ENCODE assay signal across 22 cellular contexts in genomic region chr20:10632681-10633509, GRCh38. TPM values are rescaled to one million over a fixed set of nuclear protein-coding genes. Genes with fewer than 3 reads are reported as not detected.
DNase-seq lines count a peak whose midpoint lies in the region; ATAC-seq and TF ChIP-seq lines count a peak whose summit lies in the region.
"Had no signal": no experiment of that assay in that cellular context is flagged by ENCODE, and none has a peak within 500 bp of the region (broad histone marks: within the 10 kb centered on the region; RNA-seq: fewer than 3 reads in every experiment).

No MANE protein-coding gene starts in this region.

- H3K4me3 Mint-ChIP-seq in activated T-helper 17 cell treated with anti-CD3 and anti-CD28 coated beads, Interleukin-2, amount 50 U/mL, for 72 hours = no peak overlapping the region
- no peak overlapping the region for H3K4me3 Mint-ChIP-seq in naive thymus-derived CD8-positive, alpha-beta T cell
- H3K4me3 Mint-ChIP-seq: activated CD4-positive, alpha-beta memory T cell treated with anti-CD3 and anti-CD28 coated beads for 36 hours; CD8-positive, alpha-beta memory T cell had no signal

- peak overlapping the region; percentile 43 for H3K4me2 ChIP-seq in smooth muscle cell

- H3K79me2 ChIP-seq in smooth muscle cell (ENCODE audit: low read depth) = peaks cover 3% of the 10 kb centered on the region
- H3K79me2 ChIP-seq: parathyroid adenoma had no signal

- DNase-seq in EL (peak; percentile 71), esophagus squamous epithelium (lab: John Stamatoyannopoulos, UW) (no peak), smooth muscle cell (lab: John Stamatoyannopoulos, UW; ENCODE audit: unreplicated experiment) (no peak), NCI-H128 (lab: John Stamatoyannopoulos, UW; ENCODE audit: unreplicated experiment) (no peak)
- DNase-seq in naive thymus-derived CD8-positive, alpha-beta T cell = no peak
- DNase-seq: activated CD4-positive, alpha-beta memory T cell treated with anti-CD3 and anti-CD28 coated beads for 36 hours; activated effector memory CD4-positive, alpha-beta T cell treated with anti-CD3 and anti-CD28 coated beads, Interleukin-2, amount 50 U/mL, for 16 hours; adrenal gland; CD8-positive, alpha-beta memory T cell; gastrocnemius medialis; hypothalamus; KG1; lower lobe of right lung; NCI-H2029; NCI-H226; NCI-H774; uterus had no signal

- intact Hi-C loops in esophagus squamous epithelium (cut with DNase I) = no loop called here

- peaks cover 0 to 4% (median 0%) of the 10 kb centered on the region in 3 donors for H3K36me3 ChIP-seq in esophagus squamous epithelium
- H3K36me3 ChIP-seq in smooth muscle cell (ENCODE audit: low read depth) = no peaks in the 10 kb centered on the region
- H3K36me3 ChIP-seq: adrenal gland, cardiac muscle cell, gastrocnemius medialis, lower lobe of right lung, uterus had no signal

- POLR2A ChIA-PET in naive thymus-derived CD8-positive, alpha-beta T cell (lab: Charles Lee) = no interaction called here

- H3K4me3 ChIP-seq in esophagus squamous epithelium (no peak overlapping the region), smooth muscle cell (no peak overlapping the region)
- H3K4me3 ChIP-seq: adrenal gland, cardiac muscle cell, gastrocnemius medialis, lower lobe of right lung, uterus had no signal

- 28 to 51% methylated on average over 12 of the region's 13 CpGs for WGBS in esophagus squamous epithelium, 2 donors
- WGBS in smooth muscle cell (ENCODE audit: low lambda C conversion rate) = 50% methylated on average over 13 of the region's 13 CpGs

- peaks cover 18% of the 10 kb centered on the region for H3F3A ChIP-seq in smooth muscle cell (ENCODE audit: low read depth)

- peak overlapping the region; percentile 82 to 99 (median 90) for H3K27ac ChIP-seq in esophagus squamous epithelium
- peak overlapping the region; percentile 30 for H3K27ac ChIP-seq in smooth muscle cell (ENCODE audit: low read depth)
- H3K27ac ChIP-seq: adrenal gland, cardiac muscle cell, gastrocnemius medialis, lower lobe of right lung, parathyroid adenoma, uterus had no signal

- H3K36me3 Mint-ChIP-seq in activated T-helper 17 cell treated with anti-CD3 and anti-CD28 coated beads, Interleukin-2, amount 50 U/mL, for 72 hours (ENCODE audit: low read depth) = no peaks in the 10 kb centered on the region
- H3K36me3 Mint-ChIP-seq in naive thymus-derived CD8-positive, alpha-beta T cell = peaks cover 0 to 5% (median 0%) of the 10 kb centered on the region in 3 donors
- H3K36me3 Mint-ChIP-seq: activated CD4-positive, alpha-beta memory T cell treated with anti-CD3 and anti-CD28 coated beads for 36 hours; CD8-positive, alpha-beta memory T cell had no signal

- no peak for ATAC-seq in activated T-helper 17 cell treated with anti-CD3 and anti-CD28 coated beads, Interleukin-2, amount 50 U/mL, for 72 hours (replicated peaks)
- no peak for ATAC-seq in naive thymus-derived CD8-positive, alpha-beta T cell
- ATAC-seq in GM21737 (IDR thresholded peaks at IDR 0.05; ENCODE audit: unreplicated experiment) = no peak
- ATAC-seq: gastrocnemius medialis, lower lobe of right lung, sciatic nerve had no signal

- H3K4me1 Mint-ChIP-seq in activated T-helper 17 cell treated with anti-CD3 and anti-CD28 coated beads, Interleukin-2, amount 50 U/mL, for 72 hours = no peaks in the 10 kb centered on the region
- H3K4me1 Mint-ChIP-seq in naive thymus-derived CD8-positive, alpha-beta T cell = peaks cover 0 to 23% (median 0%) of the 10 kb centered on the region in 4 donors
- H3K4me1 Mint-ChIP-seq: CD8-positive, alpha-beta memory T cell had no signal

- no peak overlapping the region for H2AFZ ChIP-seq in smooth muscle cell (ENCODE audit: low read depth)
- H2AFZ ChIP-seq: parathyroid adenoma had no signal

- TF ChIP-seq CTCF in esophagus squamous epithelium (IDR thresholded peaks at IDR 0.05) (no peak), smooth muscle cell (IDR thresholded peaks at IDR 0.05; ENCODE audit: borderline replicate concordance, insufficient read depth, poor library complexity, severe bottlenecking) (no peak)

- H3K27ac Mint-ChIP-seq in activated T-helper 17 cell treated with anti-CD3 and anti-CD28 coated beads, Interleukin-2, amount 50 U/mL, for 72 hours = peak overlapping the region; percentile 36
- H3K27ac Mint-ChIP-seq in naive thymus-derived CD8-positive, alpha-beta T cell = no peak overlapping the region
- H3K27ac Mint-ChIP-seq: activated CD4-positive, alpha-beta memory T cell treated with anti-CD3 and anti-CD28 coated beads for 36 hours had no signal

- H3K27me3 ChIP-seq in esophagus squamous epithelium (no peaks in the 10 kb centered on the region), smooth muscle cell (ENCODE audit: low read depth) (no peaks in the 10 kb centered on the region)
- H3K27me3 ChIP-seq: adrenal gland, cardiac muscle cell, gastrocnemius medialis, uterus had no signal

- H4K20me1 ChIP-seq in smooth muscle cell (ENCODE audit: low read depth) = peaks cover 9% of the 10 kb centered on the region

- H3K9me3 ChIP-seq in esophagus squamous epithelium (no peaks in the 10 kb centered on the region), smooth muscle cell (replicated peaks; ENCODE audit: low read depth) (no peaks in the 10 kb centered on the region)
- H3K9me3 ChIP-seq: adrenal gland, gastrocnemius medialis, lower lobe of right lung, uterus had no signal

- H3K9ac ChIP-seq in smooth muscle cell (ENCODE audit: low read depth) = no peak overlapping the region
- H3K9ac ChIP-seq: parathyroid adenoma had no signal

- no peak for TF ChIP-seq POLR2A in esophagus squamous epithelium (IDR thresholded peaks at IDR 0.05)

- no peaks in the 10 kb centered on the region for H3K27me3 Mint-ChIP-seq in activated T-helper 17 cell treated with anti-CD3 and anti-CD28 coated beads, Interleukin-2, amount 50 U/mL, for 72 hours
- no peaks in the 10 kb centered on the region for H3K27me3 Mint-ChIP-seq in naive thymus-derived CD8-positive, alpha-beta T cell
- H3K27me3 Mint-ChIP-seq: activated CD4-positive, alpha-beta memory T cell treated with anti-CD3 and anti-CD28 coated beads for 36 hours; CD8-positive, alpha-beta memory T cell had no signal

- H3K9me3 Mint-ChIP-seq in activated T-helper 17 cell treated with anti-CD3 and anti-CD28 coated beads, Interleukin-2, amount 50 U/mL, for 72 hours = no peaks in the 10 kb centered on the region
- no peaks in the 10 kb centered on the region for H3K9me3 Mint-ChIP-seq in naive thymus-derived CD8-positive, alpha-beta T cell
- H3K9me3 Mint-ChIP-seq: activated CD4-positive, alpha-beta memory T cell treated with anti-CD3 and anti-CD28 coated beads for 36 hours; CD8-positive, alpha-beta memory T cell had no signal

- H3K4me1 ChIP-seq in esophagus squamous epithelium = peaks cover 37 to 99% (median 64%) of the 10 kb centered on the region in 3 donors
- H3K4me1 ChIP-seq in smooth muscle cell (ENCODE audit: low read depth) = peaks cover 81% of the 10 kb centered on the region
- H3K4me1 ChIP-seq: uterus had no signal

RNA-seq across cellular contexts. Expression of gene JAG1, which starts 40.9 kb away (rescaled TPM):
- under 1 TPM in 1 of 2 donors, not detected in 1; 0.98 TPM for total RNA-seq in activated T-helper 17 cell treated with anti-CD3 and anti-CD28 coated beads, Interleukin-2, amount 50 U/mL, for 72 hours
- total RNA-seq in esophagus squamous epithelium (100 to 1,000 TPM in 3 of 4 donors, 10 to 100 TPM in 1; 89.6 to 182 (median 123) TPM), smooth muscle cell (126 and 135 TPM in 2 replicates)
- polyA plus RNA-seq in smooth muscle cell = 45.0 and 73.6 TPM in 2 replicates
- under 1 TPM in 1 of 2 experiments, not detected in 1; 0.18 TPM for total RNA-seq in naive thymus-derived CD8-positive, alpha-beta T cell
- polyA plus RNA-seq in naive thymus-derived CD8-positive, alpha-beta T cell = under 1 TPM in 2 of 3 donors, not detected in 1; 0.05 to 0.06 TPM

Comparison
In these comparisons a context has a peak if more than half of its experiments do, and no peak if none do; other contexts are left out.
1. RNA of gene JAG1, which starts 40.9 kb away (total RNA-seq): 89.6 to 182 TPM in esophagus squamous epithelium and 126 to 135 TPM in smooth muscle cell; 0.98 TPM in activated T-helper 17 cell treated with anti-CD3 and anti-CD28 coated beads, Interleukin-2, amount 50 U/mL, for 72 hours and 0.18 TPM in naive thymus-derived CD8-positive, alpha-beta T cell; every median in the first group is over 10 times any median in the second.